Comparison of ENCODE assay signal across 16 cellular contexts in genomic region chr1:181077576-181078242, GRCh38. TPM values are rescaled to one million over a fixed set of nuclear protein-coding genes. Genes with fewer than 3 reads are reported as not detected.
A peak's percentile ranks its signal among the peaks of the same experiment; 100 is the strongest.
DNase-seq lines count a peak whose midpoint lies in the region; ATAC-seq, FAIRE-seq and TF ChIP-seq lines count a peak whose summit lies in the region.
"Had no signal": no experiment of that assay in that cellular context is flagged by ENCODE, and none has a peak within 500 bp of the region (broad histone marks: within the 10 kb centered on the region; RNA-seq: fewer than 3 reads in every experiment).

No MANE protein-coding gene starts in this region.

- intact Hi-C loops in vagina (cut with DNase I) = no loop called here

- H3K9me3 ChIP-seq in vagina = no peaks in the 10 kb centered on the region
- H3K9me3 ChIP-seq: lower lobe of right lung had no signal

- ATAC-seq in HG03442 (IDR thresholded peaks at IDR 0.05; ENCODE audit: unreplicated experiment) = no peak
- ATAC-seq: lower lobe of right lung; stimulated activated naive CD8-positive, alpha-beta T cell treated with anti-CD3 and anti-CD28 coated beads, Interleukin-15, Interleukin-2, amounts not matched to agents 100 U/mL and 50 U/mL, for 24 hours had no signal

- H3K27me3 ChIP-seq in GM06990 (replicated peaks; ENCODE audit: control insufficient read depth, insufficient read depth, low read length) (no peaks in the 10 kb centered on the region), bronchial epithelial cell (ENCODE audit: control insufficient read depth, insufficient read depth, low read length) (no peaks in the 10 kb centered on the region), vagina (no peaks in the 10 kb centered on the region)

- H3K36me3 ChIP-seq in GM06990 (ENCODE audit: control insufficient read depth, insufficient read depth, low read length) = no peaks in the 10 kb centered on the region
- H3K36me3 ChIP-seq in bronchial epithelial cell (ENCODE audit: control insufficient read depth, insufficient read depth, low read length) = no peaks in the 10 kb centered on the region
- no peaks in the 10 kb centered on the region for H3K36me3 ChIP-seq in vagina
- H3K36me3 ChIP-seq: lower lobe of right lung had no signal

- DNase-seq in GM06990 (ENCODE audit: extremely low read depth, insufficient read length) (no peak), NCI-H524 (lab: John Stamatoyannopoulos, UW) (peak; percentile 27 to 71), bronchial epithelial cell (ENCODE audit: low read depth) (peak; percentile 52), nephron progenitor cell (no peak), iPS-NIHi7 (ENCODE audit: extremely low spot score) (no peak), GM12891 (ENCODE audit: insufficient read length, low spot score) (no peak), vagina (ENCODE audit: extremely low spot score in 2 of 2) (no peak)
- DNase-seq: activated naive CD4-positive, alpha-beta T cell treated with anti-CD3 and anti-CD28 coated beads for 36 hours; COR-L47; head of caudate nucleus; lower lobe of right lung; MV-4-11; stimulated activated naive CD8-positive, alpha-beta T cell treated with anti-CD3 and anti-CD28 coated beads, Interleukin-15, Interleukin-2, amounts not matched to agents 100 U/mL and 50 U/mL, for 24 hours; SW 1271 had no signal

- peaks cover 3% of the 10 kb centered on the region for H3K9me3 Mint-ChIP-seq in nephron progenitor cell
- H3K9me3 Mint-ChIP-seq: activated naive CD4-positive, alpha-beta T cell treated with anti-CD3 and anti-CD28 coated beads for 36 hours had no signal

- FAIRE-seq in bronchial epithelial cell (lab: Jason Lieb, UNC) (no peak), GM12891 (lab: Jason Lieb, UNC) (no peak)

- no peaks in the 10 kb centered on the region for H3K36me3 Mint-ChIP-seq in nephron progenitor cell (ENCODE audit: low read depth)

- H3K4me1 ChIP-seq in vagina = no peaks in the 10 kb centered on the region
- H3K4me1 ChIP-seq: lower lobe of right lung had no signal

- peak overlapping the region; percentile 10 for H3K27ac Mint-ChIP-seq in nephron progenitor cell
- H3K27ac Mint-ChIP-seq: activated naive CD4-positive, alpha-beta T cell treated with anti-CD3 and anti-CD28 coated beads for 36 hours; progenitor cell of endocrine pancreas had no signal

- H3K4me1 Mint-ChIP-seq in nephron progenitor cell = peaks cover 24% of the 10 kb centered on the region

- no peak for TF ChIP-seq CTCF in GM06990 (IDR thresholded peaks at IDR 0.05; ENCODE audit: insufficient read depth, low read length, poor library complexity, severe bottlenecking)
- TF ChIP-seq CTCF in bronchial epithelial cell (IDR thresholded peaks at IDR 0.05; ENCODE audit: insufficient read depth, low read length, severe bottlenecking) = no peak
- no peak for TF ChIP-seq CTCF in nephron progenitor cell (IDR thresholded peaks at IDR 0.05)
- TF ChIP-seq CTCF in vagina (IDR thresholded peaks at IDR 0.05) = no peak

- H3K27me3 Mint-ChIP-seq in nephron progenitor cell (ENCODE audit: low read depth, poor library complexity) = peaks cover 23% of the 10 kb centered on the region

- H3K4me3 Mint-ChIP-seq in nephron progenitor cell = no peak overlapping the region
- H3K4me3 Mint-ChIP-seq: activated naive CD4-positive, alpha-beta T cell treated with anti-CD3 and anti-CD28 coated beads for 36 hours had no signal

- TF ChIP-seq POLR2A in GM12891 (IDR thresholded peaks at IDR 0.05; ENCODE audit: low read depth, low read length) (no peak), vagina (IDR thresholded peaks at IDR 0.05) (no peak)

- peak overlapping the region; percentile 16 for H3K4me3 ChIP-seq in GM06990 (replicated peaks; ENCODE audit: low read depth, low read length)
- no peak overlapping the region for H3K4me3 ChIP-seq in bronchial epithelial cell (ENCODE audit: low read depth, low read length)
- H3K4me3 ChIP-seq in vagina = no peak overlapping the region
- H3K4me3 ChIP-seq: lower lobe of right lung had no signal

- H3K27ac ChIP-seq in vagina = no peak overlapping the region
- H3K27ac ChIP-seq: lower lobe of right lung had no signal

TF ChIP-seq in GM12891, 5 proteins besides CTCF, POLR2A, EP300 and RAD21:
- TF ChIP-seq TAF1 (IDR thresholded peaks at IDR 0.05; ENCODE audit: low read depth, low read length) (no peak), SPI1 (IDR thresholded peaks at IDR 0.05; ENCODE audit: low read depth, low read length) (no peak), POLR2AphosphoS5 (IDR thresholded peaks at IDR 0.05; ENCODE audit: low read depth, low read length) (no peak), POU2F2 (IDR thresholded peaks at IDR 0.05; ENCODE audit: low read depth, low read length) (no peak), PAX5 (IDR thresholded peaks at IDR 0.05; ENCODE audit: insufficient read depth, low read length, severe bottlenecking) (no peak)

RNA-seq across cellular contexts. Expression of gene IER5, which starts 10.8 kb away (rescaled TPM):
- total RNA-seq in bronchial epithelial cell = 47.7 and 65.3 TPM in 2 replicates
- 33.9 TPM for polyA plus RNA-seq in GM12891 (2012; ENCODE audit: low read depth, missing spikeins)
- total RNA-seq in vagina = 13.0 TPM

RNA-seq across cellular contexts. Expression of gene MR1, which starts 43.9 kb away (rescaled TPM):
- total RNA-seq in bronchial epithelial cell (14.7 and 23.8 TPM in 2 replicates), vagina (12.8 TPM)
- 24.6 TPM for polyA plus RNA-seq in GM12891 (2012; ENCODE audit: low read depth, missing spikeins)

RNA-seq across cellular contexts. Expression of gene STX6, which starts 55.0 kb away (rescaled TPM):
- 42.6 and 56.3 TPM in 2 replicates for total RNA-seq in bronchial epithelial cell
- polyA plus RNA-seq in GM12891 (2012; ENCODE audit: low read depth, missing spikeins) = 10.9 TPM
- 23.3 TPM for total RNA-seq in vagina

Comparison
In these comparisons a context has a peak if more than half of its experiments do, and no peak if none do; other contexts are left out.
1. DNase-seq: peak in NCI-H524 (2 of 2) and bronchial epithelial cell (single experiment); none in GM06990 (single experiment), nephron progenitor cell (single experiment), iPS-NIHi7 (single experiment), GM12891 (single experiment) and vagina (0 of 2).